Comparison of ENCODE assay signal across 18 cellular contexts in genomic region chr4:158268553-158268952, GRCh38. TPM values are rescaled to one million over a fixed set of nuclear protein-coding genes. Genes with fewer than 3 reads are reported as not detected.
"Had no signal": no experiment of that assay in that cellular context is flagged by ENCODE, and none has a peak within 500 bp of the region (broad histone marks: within the 10 kb centered on the region; RNA-seq: fewer than 3 reads in every experiment).

No MANE protein-coding gene starts in this region.

- H3K27me3 ChIP-seq: adrenal gland, gastroesophageal sphincter, heart right ventricle, upper lobe of right lung had no signal

- H3K4me3 ChIP-seq: adrenal gland, gastroesophageal sphincter, heart right ventricle, upper lobe of right lung had no signal

- H3K9me3 ChIP-seq: adrenal gland, gastroesophageal sphincter, heart right ventricle, upper lobe of right lung had no signal

- H3K4me3 Mint-ChIP-seq: activated naive CD4-positive, alpha-beta T cell treated with anti-CD3 and anti-CD28 coated beads, Interleukin-2, amount 50 U/mL, for 24 hours; activated T-cell treated with anti-CD3 and anti-CD28 coated beads, Interleukin-2, amount 50 U/mL, for 72 hours; nephron progenitor cell had no signal

- H3K27ac ChIP-seq: adrenal gland, gastroesophageal sphincter, heart right ventricle, upper lobe of right lung, WERI-Rb-1 had no signal

- H3K36me3 Mint-ChIP-seq: activated naive CD4-positive, alpha-beta T cell treated with anti-CD3 and anti-CD28 coated beads, Interleukin-2, amount 50 U/mL, for 24 hours had no signal

- ATAC-seq: activated T-cell treated with anti-CD3 and anti-CD28 coated beads, Interleukin-2, amount 50 U/mL, for 72 hours; gastroesophageal sphincter; heart right ventricle; left ventricle myocardium superior; upper lobe of right lung had no signal

- H3K4me1 ChIP-seq: adrenal gland, gastroesophageal sphincter, heart right ventricle, upper lobe of right lung had no signal

- H3K4me1 Mint-ChIP-seq: activated naive CD4-positive, alpha-beta T cell treated with anti-CD3 and anti-CD28 coated beads, Interleukin-2, amount 50 U/mL, for 24 hours; nephron progenitor cell had no signal

- H3K27me3 Mint-ChIP-seq: activated naive CD4-positive, alpha-beta T cell treated with anti-CD3 and anti-CD28 coated beads, Interleukin-2, amount 50 U/mL, for 24 hours had no signal

- FAIRE-seq: astrocyte, bronchial epithelial cell had no signal

- H3K36me3 ChIP-seq: adrenal gland, gastroesophageal sphincter, upper lobe of right lung, WERI-Rb-1 had no signal

- H3K27ac Mint-ChIP-seq: activated naive CD4-positive, alpha-beta T cell treated with anti-CD3 and anti-CD28 coated beads, Interleukin-2, amount 50 U/mL, for 24 hours; activated T-cell treated with anti-CD3 and anti-CD28 coated beads, Interleukin-2, amount 50 U/mL, for 72 hours; nephron progenitor cell had no signal

- H3K9me3 Mint-ChIP-seq: activated naive CD4-positive, alpha-beta T cell treated with anti-CD3 and anti-CD28 coated beads, Interleukin-2, amount 50 U/mL, for 24 hours; activated T-cell treated with anti-CD3 and anti-CD28 coated beads, Interleukin-2, amount 50 U/mL, for 72 hours; nephron progenitor cell had no signal

- DNase-seq: activated CD4-positive, alpha-beta T cell treated with anti-CD3 and anti-CD28 coated beads, Interleukin-2, amount 50 U/mL, for 4 hours; activated effector memory CD4-positive, alpha-beta T cell treated with anti-CD3 and anti-CD28 coated beads, Interleukin-2, amount 50 U/mL, for 16 hours; activated T-cell treated with anti-CD3 and anti-CD28 coated beads, Interleukin-2, amount 50 U/mL, for 72 hours; adrenal gland; dermis blood vessel endothelial cell; effector memory CD4-positive, alpha-beta T cell; heart right ventricle; left ventricle myocardium superior; nephron progenitor cell; occipital lobe; posterior cingulate gyrus; upper lobe of right lung; WERI-Rb-1 had no signal

RNA-seq across cellular contexts. Expression of gene TMEM144, which starts 58.3 kb away (rescaled TPM):
- total RNA-seq: activated CD8-positive, alpha-beta memory T cell treated with anti-CD3 and anti-CD28 coated beads for 36 hours had no signal
